ENCODE assay signal across 1 cellular context in the genomic region with DNA sequence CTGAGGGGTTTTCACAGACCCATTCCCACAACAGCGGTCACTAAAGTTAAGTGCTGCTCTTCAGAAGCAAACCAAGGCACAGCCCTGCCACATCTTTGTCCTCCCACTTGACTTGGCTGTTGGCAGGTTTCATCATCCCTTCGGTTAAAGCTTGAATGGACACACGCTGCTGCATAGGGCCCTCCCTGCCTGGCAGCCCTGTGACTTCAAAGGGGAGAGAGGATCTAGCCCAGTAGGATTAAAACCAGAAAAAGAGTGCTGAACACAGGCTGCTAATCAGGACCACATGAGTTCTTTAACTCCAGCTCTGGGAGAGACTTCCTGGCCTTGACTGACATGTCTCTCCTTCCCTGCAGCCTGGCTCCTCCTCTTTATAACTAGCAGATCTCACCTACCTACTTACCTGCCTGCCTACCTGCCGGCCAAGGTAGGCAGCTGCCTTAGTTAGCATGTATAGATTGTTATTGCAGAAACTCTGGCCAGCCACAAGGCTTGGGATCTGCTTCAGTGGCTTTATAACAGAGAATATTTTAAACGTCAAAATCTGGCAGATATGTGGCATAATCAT.
TF ChIP-seq lines count a peak whose summit lies in the region.

No MANE protein-coding gene starts in this region.

TF ChIP-seq in WTC11, 78 proteins besides CTCF, POLR2A, EP300 and RAD21 (continued from another document):
- TF ChIP-seq, protein P1, sequence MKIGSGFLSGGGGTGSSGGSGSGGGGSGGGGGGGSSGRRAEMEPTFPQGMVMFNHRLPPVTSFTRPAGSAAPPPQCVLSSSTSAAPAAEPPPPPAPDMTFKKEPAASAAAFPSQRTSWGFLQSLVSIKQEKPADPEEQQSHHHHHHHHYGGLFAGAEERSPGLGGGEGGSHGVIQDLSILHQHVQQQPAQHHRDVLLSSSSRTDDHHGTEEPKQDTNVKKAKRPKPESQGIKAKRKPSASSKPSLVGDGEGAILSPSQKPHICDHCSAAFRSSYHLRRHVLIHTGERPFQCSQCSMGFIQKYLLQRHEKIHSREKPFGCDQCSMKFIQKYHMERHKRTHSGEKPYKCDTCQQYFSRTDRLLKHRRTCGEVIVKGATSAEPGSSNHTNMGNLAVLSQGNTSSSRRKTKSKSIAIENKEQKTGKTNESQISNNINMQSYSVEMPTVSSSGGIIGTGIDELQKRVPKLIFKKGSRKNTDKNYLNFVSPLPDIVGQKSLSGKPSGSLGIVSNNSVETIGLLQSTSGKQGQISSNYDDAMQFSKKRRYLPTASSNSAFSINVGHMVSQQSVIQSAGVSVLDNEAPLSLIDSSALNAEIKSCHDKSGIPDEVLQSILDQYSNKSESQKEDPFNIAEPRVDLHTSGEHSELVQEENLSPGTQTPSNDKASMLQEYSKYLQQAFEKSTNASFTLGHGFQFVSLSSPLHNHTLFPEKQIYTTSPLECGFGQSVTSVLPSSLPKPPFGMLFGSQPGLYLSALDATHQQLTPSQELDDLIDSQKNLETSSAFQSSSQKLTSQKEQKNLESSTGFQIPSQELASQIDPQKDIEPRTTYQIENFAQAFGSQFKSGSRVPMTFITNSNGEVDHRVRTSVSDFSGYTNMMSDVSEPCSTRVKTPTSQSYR (CRISPR knock-in tag; IDR thresholded peaks at IDR 0.05): no peak; the same call in 1 of the 2 replicates
- TF ChIP-seq RORB (CRISPR knock-in tag; IDR thresholded peaks at IDR 0.05) (no peak), ZNF671 (CRISPR knock-in tag; IDR thresholded peaks at IDR 0.05) (no peak), ZNF263 (CRISPR knock-in tag; IDR thresholded peaks at IDR 0.05; ENCODE audit: low read depth) (no peak), GABPB1 (CRISPR knock-in tag; IDR thresholded peaks at IDR 0.05) (no peak), JAZF1 (CRISPR knock-in tag; IDR thresholded peaks at IDR 0.05) (no peak), TP53 (CRISPR knock-in tag; IDR thresholded peaks at IDR 0.05) (no peak), ZNF423 (CRISPR knock-in tag; IDR thresholded peaks at IDR 0.05) (peak; percentile 44; the same call in 1 of the 2 replicates), NR2C2 (CRISPR knock-in tag; IDR thresholded peaks at IDR 0.05) (no peak), TEAD1 (CRISPR knock-in tag; IDR thresholded peaks at IDR 0.05) (peak; percentile 69; the same call in 1 of the 2 replicates)
- TF ChIP-seq, protein P2, sequence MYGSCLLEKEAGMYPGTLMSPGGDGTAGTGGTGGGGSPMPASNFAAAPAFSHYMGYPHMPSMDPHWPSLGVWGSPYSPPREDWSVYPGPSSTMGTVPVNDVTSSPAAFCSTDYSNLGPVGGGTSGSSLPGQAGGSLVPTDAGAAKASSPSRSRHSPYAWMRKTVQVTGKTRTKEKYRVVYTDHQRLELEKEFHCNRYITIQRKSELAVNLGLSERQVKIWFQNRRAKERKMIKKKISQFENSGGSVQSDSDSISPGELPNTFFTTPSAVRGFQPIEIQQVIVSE (CRISPR knock-in tag; IDR thresholded peaks at IDR 0.05; ENCODE audit: borderline replicate concordance): no peak
- TF ChIP-seq, protein P3, sequence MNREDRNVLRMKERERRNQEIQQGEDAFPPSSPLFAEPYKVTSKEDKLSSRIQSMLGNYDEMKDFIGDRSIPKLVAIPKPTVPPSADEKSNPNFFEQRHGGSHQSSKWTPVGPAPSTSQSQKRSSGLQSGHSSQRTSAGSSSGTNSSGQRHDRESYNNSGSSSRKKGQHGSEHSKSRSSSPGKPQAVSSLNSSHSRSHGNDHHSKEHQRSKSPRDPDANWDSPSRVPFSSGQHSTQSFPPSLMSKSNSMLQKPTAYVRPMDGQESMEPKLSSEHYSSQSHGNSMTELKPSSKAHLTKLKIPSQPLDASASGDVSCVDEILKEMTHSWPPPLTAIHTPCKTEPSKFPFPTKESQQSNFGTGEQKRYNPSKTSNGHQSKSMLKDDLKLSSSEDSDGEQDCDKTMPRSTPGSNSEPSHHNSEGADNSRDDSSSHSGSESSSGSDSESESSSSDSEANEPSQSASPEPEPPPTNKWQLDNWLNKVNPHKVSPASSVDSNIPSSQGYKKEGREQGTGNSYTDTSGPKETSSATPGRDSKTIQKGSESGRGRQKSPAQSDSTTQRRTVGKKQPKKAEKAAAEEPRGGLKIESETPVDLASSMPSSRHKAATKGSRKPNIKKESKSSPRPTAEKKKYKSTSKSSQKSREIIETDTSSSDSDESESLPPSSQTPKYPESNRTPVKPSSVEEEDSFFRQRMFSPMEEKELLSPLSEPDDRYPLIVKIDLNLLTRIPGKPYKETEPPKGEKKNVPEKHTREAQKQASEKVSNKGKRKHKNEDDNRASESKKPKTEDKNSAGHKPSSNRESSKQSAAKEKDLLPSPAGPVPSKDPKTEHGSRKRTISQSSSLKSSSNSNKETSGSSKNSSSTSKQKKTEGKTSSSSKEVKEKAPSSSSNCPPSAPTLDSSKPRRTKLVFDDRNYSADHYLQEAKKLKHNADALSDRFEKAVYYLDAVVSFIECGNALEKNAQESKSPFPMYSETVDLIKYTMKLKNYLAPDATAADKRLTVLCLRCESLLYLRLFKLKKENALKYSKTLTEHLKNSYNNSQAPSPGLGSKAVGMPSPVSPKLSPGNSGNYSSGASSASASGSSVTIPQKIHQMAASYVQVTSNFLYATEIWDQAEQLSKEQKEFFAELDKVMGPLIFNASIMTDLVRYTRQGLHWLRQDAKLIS (CRISPR knock-in tag; IDR thresholded peaks at IDR 0.05; ENCODE audit: borderline replicate concordance): no peak
- TF ChIP-seq, protein P4, sequence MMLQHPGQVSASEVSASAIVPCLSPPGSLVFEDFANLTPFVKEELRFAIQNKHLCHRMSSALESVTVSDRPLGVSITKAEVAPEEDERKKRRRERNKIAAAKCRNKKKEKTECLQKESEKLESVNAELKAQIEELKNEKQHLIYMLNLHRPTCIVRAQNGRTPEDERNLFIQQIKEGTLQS (CRISPR knock-in tag; conservative IDR thresholded peaks at IDR 0.05): peak; percentile 92
